11 cellular contexts compared by ENCODE assay signal in the genomic region with DNA sequence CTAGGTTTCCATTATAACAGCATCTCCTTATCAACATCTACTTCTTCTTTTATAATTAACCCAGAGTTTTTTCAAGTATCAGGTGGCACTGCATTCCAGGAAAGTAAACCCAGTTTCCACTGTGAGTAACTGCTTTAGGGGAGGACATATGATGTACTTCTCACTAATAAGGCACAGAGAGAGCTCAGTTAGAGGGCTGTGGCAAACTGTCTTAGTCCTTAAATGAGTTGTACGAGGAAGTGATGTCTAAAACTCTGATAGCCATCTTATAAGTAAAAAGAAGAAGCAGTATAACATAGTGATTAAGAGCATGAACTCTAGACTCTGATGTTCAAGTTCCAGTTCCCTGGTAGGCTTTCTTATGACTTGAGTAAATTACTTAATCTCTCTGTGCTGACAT. TPM values are rescaled to one million over a fixed set of nuclear protein-coding genes. Genes with fewer than 3 reads are reported as not detected.
A peak's percentile ranks its signal among the peaks of the same experiment; 100 is the strongest.
DNase-seq lines count a peak whose midpoint lies in the region; ATAC-seq, FAIRE-seq and TF ChIP-seq lines count a peak whose summit lies in the region.
"Had no signal": no experiment of that assay in that cellular context is flagged by ENCODE, and none has a peak within 500 bp of the region (broad histone marks: within the 10 kb centered on the region; RNA-seq: fewer than 3 reads in every experiment).

No MANE protein-coding gene starts in this region.

- intact Hi-C loops in sciatic nerve (cut with DNase I): no loop called here

- H3K4me3 Mint-ChIP-seq in activated T-helper 17 cell treated with anti-CD3 and anti-CD28 coated beads, Interleukin-2, amount 50 U/mL, for 72 hours: no peak overlapping the region
- H3K4me3 Mint-ChIP-seq in endodermal cell: no peak overlapping the region

- H3K27ac ChIP-seq in endodermal cell (ENCODE audit: low read depth, low read length): no peak overlapping the region
- H3K27ac ChIP-seq: spleen had no signal

- no peaks in the 10 kb centered on the region for H3K9me3 Mint-ChIP-seq in activated T-helper 17 cell treated with anti-CD3 and anti-CD28 coated beads, Interleukin-2, amount 50 U/mL, for 72 hours
- H3K9me3 Mint-ChIP-seq in endodermal cell: no peaks in the 10 kb centered on the region

- ATAC-seq in HG03342 (IDR thresholded peaks at IDR 0.05; ENCODE audit: unreplicated experiment): peak; percentile 85
- ATAC-seq in activated T-helper 17 cell treated with anti-CD3 and anti-CD28 coated beads, Interleukin-2, amount 50 U/mL, for 72 hours (replicated peaks): peak; percentile 86
- ATAC-seq in omental fat pad (ENCODE audit: low FRiP score): no peak
- no peak for ATAC-seq in sciatic nerve

- peak overlapping the region; percentile 1 for H3K27ac Mint-ChIP-seq in activated T-helper 17 cell treated with anti-CD3 and anti-CD28 coated beads, Interleukin-2, amount 50 U/mL, for 72 hours
- H3K27ac Mint-ChIP-seq in endodermal cell: no peak overlapping the region

- DNase-seq in GM12892 (ENCODE audit: insufficient read length) (no peak), GM20000 (ENCODE audit: low spot score) (peak; percentile 26), omental fat pad (ENCODE audit: low spot score) (no peak), sciatic nerve (ENCODE audit: low spot score) (no peak), endodermal cell (no peak), NCI-H2081 treated with DMSO at 0.1 percent for 48 hours (lab: John Stamatoyannopoulos, UW) (no peak)
- DNase-seq: NCI-H510A, spleen had no signal

- peak; percentile 87 for FAIRE-seq in GM12892 (lab: Jason Lieb, UNC)
- FAIRE-seq: colon had no signal

- H3K36me3 ChIP-seq in endodermal cell (ENCODE audit: control insufficient read depth, insufficient read depth, low read length): no peaks in the 10 kb centered on the region
- H3K36me3 ChIP-seq: spleen had no signal

- no peak for TF ChIP-seq CTCF in GM20000 (IDR thresholded peaks at IDR 0.05; ENCODE audit: extremely low read depth, missing control alignments)
- no peak for TF ChIP-seq CTCF in omental fat pad (IDR thresholded peaks at IDR 0.05)
- no peak for TF ChIP-seq CTCF in endodermal cell (conservative IDR thresholded peaks at IDR 0.05)

- H3K9me3 ChIP-seq in endodermal cell (ENCODE audit: control insufficient read depth, low read length): no peaks in the 10 kb centered on the region
- H3K9me3 ChIP-seq: spleen had no signal

- no peak for TF ChIP-seq POLR2A in GM12892 (IDR thresholded peaks at IDR 0.05; ENCODE audit: low read depth, low read length)

- H3K27me3 Mint-ChIP-seq in activated T-helper 17 cell treated with anti-CD3 and anti-CD28 coated beads, Interleukin-2, amount 50 U/mL, for 72 hours: peaks cover 8% of the 10 kb centered on the region
- no peaks in the 10 kb centered on the region for H3K27me3 Mint-ChIP-seq in endodermal cell (ENCODE audit: insufficient read depth)

- H3K27me3 ChIP-seq in endodermal cell (ENCODE audit: control insufficient read depth, insufficient read depth, low read length, poor library complexity, severe bottlenecking): no peaks in the 10 kb centered on the region
- H3K27me3 ChIP-seq: spleen had no signal

- no peak overlapping the region for H3K4me3 ChIP-seq in endodermal cell (ENCODE audit: low read length)
- H3K4me3 ChIP-seq: spleen had no signal

- 90 to 100% methylated on average over 1 of the region's 1 CpG for WGBS in endodermal cell (ENCODE audit: insufficient coverage in 1 of 2, insufficient read length in 1 of 2), 2 experiments

- H3K36me3 Mint-ChIP-seq in activated T-helper 17 cell treated with anti-CD3 and anti-CD28 coated beads, Interleukin-2, amount 50 U/mL, for 72 hours (ENCODE audit: low read depth): no peaks in the 10 kb centered on the region
- no peaks in the 10 kb centered on the region for H3K36me3 Mint-ChIP-seq in endodermal cell (ENCODE audit: low read depth)

- peaks cover 8% of the 10 kb centered on the region for H3K4me1 Mint-ChIP-seq in activated T-helper 17 cell treated with anti-CD3 and anti-CD28 coated beads, Interleukin-2, amount 50 U/mL, for 72 hours
- H3K4me1 Mint-ChIP-seq in endodermal cell: no peaks in the 10 kb centered on the region

- H3K4me1 ChIP-seq in endodermal cell (ENCODE audit: control insufficient read depth, insufficient read depth, low read length): no peaks in the 10 kb centered on the region
- H3K4me1 ChIP-seq: spleen had no signal

- H3K9ac ChIP-seq in endodermal cell (ENCODE audit: extremely low read depth, low read length, poor library complexity, severe bottlenecking): no peak overlapping the region

RNA-seq across cellular contexts. Expression of gene PTGS2, which starts 58.7 kb away (rescaled TPM):
- 0.70 TPM for polyA plus RNA-seq in GM12892 (2012; ENCODE audit: missing spikeins)
- 1 to 10 TPM in 1 of 2 donors, under 1 TPM in 1; 0.17 to 1.1 TPM for total RNA-seq in activated T-helper 17 cell treated with anti-CD3 and anti-CD28 coated beads, Interleukin-2, amount 50 U/mL, for 72 hours
- 10 to 100 TPM in 2 of 4 donors, 1 to 10 TPM in 2; 2.8 to 44.9 (median 12.9) TPM for total RNA-seq in omental fat pad
- 5.4 TPM for total RNA-seq in sciatic nerve
- under 1 TPM; 0.09 to 0.15 TPM for total RNA-seq in endodermal cell
- 0.18 TPM for polyA plus RNA-seq in endodermal cell (2013, experiment 1 of 2)
- 0.46 TPM for polyA plus RNA-seq in endodermal cell (2013, experiment 2 of 2)

Comparison
In these comparisons a context has a peak if more than half of its experiments do, and no peak if none do; other contexts are left out.
1. ATAC-seq: peak in HG03342 (single experiment) and activated T-helper 17 cell treated with anti-CD3 and anti-CD28 coated beads, Interleukin-2, amount 50 U/mL, for 72 hours (single experiment); none in omental fat pad (single experiment) and sciatic nerve (single experiment).